ENCODE assay signal across 1 cellular context in genomic region chr4:25312496-25313193, GRCh38.
TF ChIP-seq lines count a peak whose summit lies in the region.

Gene ZCCHC4 (plus strand): TSS chr4:25312774. CDS start chr4:25312810, 36 bp downstream.

TF ChIP-seq in K562, 482 proteins besides CTCF, POLR2A, EP300 and RAD21 (continued from another document and continues in another):
- TF ChIP-seq, protein P1, sequence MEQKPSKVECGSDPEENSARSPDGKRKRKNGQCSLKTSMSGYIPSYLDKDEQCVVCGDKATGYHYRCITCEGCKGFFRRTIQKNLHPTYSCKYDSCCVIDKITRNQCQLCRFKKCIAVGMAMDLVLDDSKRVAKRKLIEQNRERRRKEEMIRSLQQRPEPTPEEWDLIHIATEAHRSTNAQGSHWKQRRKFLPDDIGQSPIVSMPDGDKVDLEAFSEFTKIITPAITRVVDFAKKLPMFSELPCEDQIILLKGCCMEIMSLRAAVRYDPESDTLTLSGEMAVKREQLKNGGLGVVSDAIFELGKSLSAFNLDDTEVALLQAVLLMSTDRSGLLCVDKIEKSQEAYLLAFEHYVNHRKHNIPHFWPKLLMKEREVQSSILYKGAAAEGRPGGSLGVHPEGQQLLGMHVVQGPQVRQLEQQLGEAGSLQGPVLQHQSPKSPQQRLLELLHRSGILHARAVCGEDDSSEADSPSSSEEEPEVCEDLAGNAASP (IDR thresholded peaks at IDR 0.05) = no peak
- TF ChIP-seq TBP (optimal IDR thresholded peaks at IDR 0.05; ENCODE audit: low read depth, low read length) = peak; percentile 89
- peak in 1 of 2 experiments; percentile 44; a peak in 1 of 4 replicates for TF ChIP-seq SRF (CRISPR knock-in tag; IDR thresholded peaks at IDR 0.05)
- TF ChIP-seq ZNF316 (IDR thresholded peaks at IDR 0.05) = no peak
- TF ChIP-seq ZNF695 (CRISPR knock-in tag; IDR thresholded peaks at IDR 0.05) = no peak
- TF ChIP-seq PKNOX1 (IDR thresholded peaks at IDR 0.05) = no peak
- TF ChIP-seq ZBTB12 (CRISPR knock-in tag; IDR thresholded peaks at IDR 0.05) = no peak; the same call in 1 of the 2 replicates
- peak; percentile 82 for TF ChIP-seq MBD2 (IDR thresholded peaks at IDR 0.05; ENCODE audit: borderline replicate concordance, low read depth)
- peak; percentile 27; the same call in 1 of the 2 replicates for TF ChIP-seq ZNF431 (CRISPR knock-in tag; IDR thresholded peaks at IDR 0.05)
- no peak for TF ChIP-seq ZNF584 (CRISPR knock-in tag; IDR thresholded peaks at IDR 0.05; ENCODE audit: low read depth)
- TF ChIP-seq FOXK1 (CRISPR knock-in tag; IDR thresholded peaks at IDR 0.05; ENCODE audit: borderline replicate concordance) = no peak
- TF ChIP-seq, protein P2, sequence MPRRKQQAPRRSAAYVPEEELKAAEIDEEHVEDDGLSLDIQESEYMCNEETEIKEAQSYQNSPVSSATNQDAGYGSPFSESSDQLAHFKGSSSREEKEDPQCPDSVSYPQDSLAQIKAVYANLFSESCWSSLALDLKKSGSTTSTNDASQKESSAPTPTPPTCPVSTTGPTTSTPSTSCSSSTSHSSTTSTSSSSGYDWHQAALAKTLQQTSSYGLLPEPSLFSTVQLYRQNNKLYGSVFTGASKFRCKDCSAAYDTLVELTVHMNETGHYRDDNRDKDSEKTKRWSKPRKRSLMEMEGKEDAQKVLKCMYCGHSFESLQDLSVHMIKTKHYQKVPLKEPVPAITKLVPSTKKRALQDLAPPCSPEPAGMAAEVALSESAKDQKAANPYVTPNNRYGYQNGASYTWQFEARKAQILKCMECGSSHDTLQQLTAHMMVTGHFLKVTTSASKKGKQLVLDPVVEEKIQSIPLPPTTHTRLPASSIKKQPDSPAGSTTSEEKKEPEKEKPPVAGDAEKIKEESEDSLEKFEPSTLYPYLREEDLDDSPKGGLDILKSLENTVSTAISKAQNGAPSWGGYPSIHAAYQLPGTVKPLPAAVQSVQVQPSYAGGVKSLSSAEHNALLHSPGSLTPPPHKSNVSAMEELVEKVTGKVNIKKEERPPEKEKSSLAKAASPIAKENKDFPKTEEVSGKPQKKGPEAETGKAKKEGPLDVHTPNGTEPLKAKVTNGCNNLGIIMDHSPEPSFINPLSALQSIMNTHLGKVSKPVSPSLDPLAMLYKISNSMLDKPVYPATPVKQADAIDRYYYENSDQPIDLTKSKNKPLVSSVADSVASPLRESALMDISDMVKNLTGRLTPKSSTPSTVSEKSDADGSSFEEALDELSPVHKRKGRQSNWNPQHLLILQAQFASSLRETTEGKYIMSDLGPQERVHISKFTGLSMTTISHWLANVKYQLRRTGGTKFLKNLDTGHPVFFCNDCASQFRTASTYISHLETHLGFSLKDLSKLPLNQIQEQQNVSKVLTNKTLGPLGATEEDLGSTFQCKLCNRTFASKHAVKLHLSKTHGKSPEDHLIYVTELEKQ (CRISPR knock-in tag; IDR thresholded peaks at IDR 0.05) = no peak
- peak; percentile 98 for TF ChIP-seq CTCFL (IDR thresholded peaks at IDR 0.05; ENCODE audit: borderline replicate concordance, insufficient read depth, low read depth, low read length, poor library complexity, severe bottlenecking)
- no peak for TF ChIP-seq E2F8 (IDR thresholded peaks at IDR 0.05; ENCODE audit: low read depth, partially characterized antibody)
- no peak for TF ChIP-seq STAT5B (CRISPR knock-in tag; IDR thresholded peaks at IDR 0.05)
- no peak for TF ChIP-seq ASH1L (IDR thresholded peaks at IDR 0.05; ENCODE audit: borderline replicate concordance, low read depth, partially characterized antibody)
- TF ChIP-seq ZNF785 (CRISPR knock-in tag; IDR thresholded peaks at IDR 0.05) = no peak
- no peak for TF ChIP-seq MTA2 (IDR thresholded peaks at IDR 0.05; ENCODE audit: low read depth)
- no peak for TF ChIP-seq SAFB2 (IDR thresholded peaks at IDR 0.05; ENCODE audit: borderline replicate concordance, low read depth, low read length, severe bottlenecking)
- TF ChIP-seq ZNF354B (CRISPR knock-in tag; IDR thresholded peaks at IDR 0.05) = no peak
- TF ChIP-seq THAP7 (CRISPR knock-in tag; IDR thresholded peaks at IDR 0.05) = no peak
- TF ChIP-seq ZNF592 (IDR thresholded peaks at IDR 0.05) = peak; percentile 68
- peak; percentile 48 to 61 for TF ChIP-seq NRF1 (conservative IDR thresholded peaks at IDR 0.05 in 1 of 2, IDR thresholded peaks at IDR 0.05 in 1 of 2)
- TF ChIP-seq ZNF253 (CRISPR knock-in tag; conservative IDR thresholded peaks at IDR 0.05) = no peak
- no peak for TF ChIP-seq HMG20B (CRISPR knock-in tag; IDR thresholded peaks at IDR 0.05)
- no peak for TF ChIP-seq ZC3H4 (CRISPR knock-in tag; IDR thresholded peaks at IDR 0.05; ENCODE audit: borderline replicate concordance)
- TF ChIP-seq GATAD2A (IDR thresholded peaks at IDR 0.05) = no peak
- TF ChIP-seq L3MBTL2 (IDR thresholded peaks at IDR 0.05) = peak; percentile 76
- no peak for TF ChIP-seq NR2C2 (CRISPR knock-in tag; IDR thresholded peaks at IDR 0.05)
- peak; percentile 75; the same call in 1 of the 2 replicates for TF ChIP-seq NR2C2 (tag; IDR thresholded peaks at IDR 0.05)
- TF ChIP-seq ZSCAN29 (IDR thresholded peaks at IDR 0.05) = no peak
- no peak for TF ChIP-seq KHSRP (IDR thresholded peaks at IDR 0.05)
- no peak; the same call in 1 of the 2 replicates for TF ChIP-seq ZFX (CRISPR knock-in tag; IDR thresholded peaks at IDR 0.05)
- TF ChIP-seq TCF7 (IDR thresholded peaks at IDR 0.05; ENCODE audit: borderline replicate concordance) = no peak
- no peak for TF ChIP-seq U2AF2 (optimal IDR thresholded peaks at IDR 0.05; ENCODE audit: low read depth, low read length)
- peak; percentile 29; the same call in 1 of the 2 replicates for TF ChIP-seq MEF2A (IDR thresholded peaks at IDR 0.05; ENCODE audit: control insufficient read depth, low read depth, low read length)
